ENCODE assay signal across 8 cellular contexts in the genomic region with DNA sequence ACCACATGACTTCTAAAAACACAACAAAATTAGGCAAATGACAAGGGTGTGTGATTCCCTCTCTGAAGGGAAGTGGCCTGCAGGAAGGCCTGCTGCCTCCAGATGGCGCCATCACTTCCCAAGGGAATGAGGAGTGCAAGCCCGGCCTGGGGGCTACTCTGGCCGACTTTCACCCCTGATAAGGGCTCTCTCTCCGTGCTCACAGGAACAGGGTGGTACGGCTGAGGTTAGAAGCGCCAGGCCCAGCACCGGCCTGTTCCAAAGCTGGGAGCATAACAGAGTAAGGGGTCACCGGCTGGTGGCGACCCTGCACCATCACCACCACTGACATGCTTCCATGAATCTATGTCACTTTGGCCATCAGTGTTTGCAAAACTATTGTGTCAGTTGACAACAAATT. TPM values are rescaled to one million over a fixed set of nuclear protein-coding genes. Genes with fewer than 3 reads are reported as not detected.
DNase-seq lines count a peak whose midpoint lies in the region; ATAC-seq and TF ChIP-seq lines count a peak whose summit lies in the region.

No MANE protein-coding gene starts in this region.

- ATAC-seq in heart left ventricle = peak in 1 of 4 donors; percentile 49
- ATAC-seq in GM19455 (IDR thresholded peaks at IDR 0.05; ENCODE audit: unreplicated experiment) = no peak
- no peak for ATAC-seq in GM18907 (IDR thresholded peaks at IDR 0.05; ENCODE audit: unreplicated experiment)

- TF ChIP-seq CTCF in HEK293 (tag by site-specific recombination; IDR thresholded peaks at IDR 0.05) = peak; percentile 58
- peak; percentile 89 for TF ChIP-seq CTCF in WERI-Rb-1 (IDR thresholded peaks at IDR 0.05; ENCODE audit: low read depth, low read length)
- peak; percentile 37 to 70 (median 56) for TF ChIP-seq CTCF in heart left ventricle (IDR thresholded peaks at IDR 0.05)
- TF ChIP-seq CTCF in smooth muscle cell (IDR thresholded peaks at IDR 0.05; ENCODE audit: borderline replicate concordance, insufficient read depth, poor library complexity, severe bottlenecking) = peak; percentile 90

- H3K4me3 Mint-ChIP-seq in activated T-helper 1 cell treated with anti-CD3 and anti-CD28 coated beads, Interleukin-12 subunit alpha, Interleukin-12 subunit beta, Interleukin-2, Interleukin-4 antibody, amounts not matched to agents 30 ng/mL and 10 ng/mL and 1 ng/mL, durations not matched to agents 14 hours and 24 hours and 36 hours = no peak overlapping the region

- no peaks in the 10 kb centered on the region for H4K20me1 ChIP-seq in smooth muscle cell (ENCODE audit: low read depth)

- H3K27me3 ChIP-seq in WERI-Rb-1 (ENCODE audit: insufficient read depth, low read depth, severe bottlenecking) (no peaks in the 10 kb centered on the region), heart left ventricle (no peaks in the 10 kb centered on the region), smooth muscle cell (ENCODE audit: low read depth) (no peaks in the 10 kb centered on the region)

- intact Hi-C loops in heart left ventricle (cut with DNase I) = loop anchor here in 1 of 10 donors (10.0 kb wide), 1 partner anchor 94 kb away; no protein-coding TSS in a partner anchor
- intact Hi-C loops in activated T-helper 1 cell treated with anti-CD3 and anti-CD28 coated beads, Interleukin-12 subunit alpha, Interleukin-12 subunit beta, Interleukin-2, Interleukin-4 antibody, amounts not matched to agents 30 ng/mL and 10 ng/mL and 1 ng/mL, durations not matched to agents 14 hours and 24 hours and 36 hours (cut with micrococcal nuclease) = no loop called here

- H3K4me3 ChIP-seq in HEK293 (ENCODE audit: low read depth, low read length) = no peak overlapping the region
- 0 out of 2 replicates have a peak overlapping the region, but pooled peaks have one; percentile 14 for H3K4me3 ChIP-seq in WERI-Rb-1 (ENCODE audit: low read depth, low read length)
- H3K4me3 ChIP-seq in heart left ventricle = no peak overlapping the region
- H3K4me3 ChIP-seq in smooth muscle cell = no peak overlapping the region

- no peak overlapping the region for H3K4me2 ChIP-seq in smooth muscle cell

- H3K27ac ChIP-seq in HEK293 (ENCODE audit: extremely low read depth, low read depth, low read length) = no peak overlapping the region
- H3K27ac ChIP-seq in WERI-Rb-1 = peak overlapping the region; percentile 90
- no peak overlapping the region for H3K27ac ChIP-seq in heart left ventricle
- H3K27ac ChIP-seq in smooth muscle cell (ENCODE audit: low read depth) = no peak overlapping the region

- CTCF ChIA-PET in HEK293 (lab: Yijun Ruan, JAX) = interaction anchor here (0.7 to 3.1 kb wide), 19 partner anchors 8 to 337 kb away, joined by 3 to 19 read pairs (median 4); no protein-coding TSS in a partner anchor

- no peaks in the 10 kb centered on the region for H3K79me2 ChIP-seq in smooth muscle cell (ENCODE audit: low read depth)

- H3K36me3 Mint-ChIP-seq in activated T-helper 1 cell treated with anti-CD3 and anti-CD28 coated beads, Interleukin-12 subunit alpha, Interleukin-12 subunit beta, Interleukin-2, Interleukin-4 antibody, amounts not matched to agents 30 ng/mL and 10 ng/mL and 1 ng/mL, durations not matched to agents 14 hours and 24 hours and 36 hours (ENCODE audit: low read depth) = no peaks in the 10 kb centered on the region

- H2AFZ ChIP-seq in smooth muscle cell (ENCODE audit: low read depth) = no peak overlapping the region

- no peaks in the 10 kb centered on the region for H3F3A ChIP-seq in smooth muscle cell (ENCODE audit: low read depth)

- DNase-seq in DMS53 treated with DMSO at 0.1 percent for 48 hours (lab: John Stamatoyannopoulos, UW; ENCODE audit: unreplicated experiment) (peak; percentile 4), WERI-Rb-1 (peak; percentile 76), heart left ventricle (no peak), smooth muscle cell (lab: John Stamatoyannopoulos, UW; ENCODE audit: unreplicated experiment) (peak; percentile 5)
- no peak for DNase-seq in activated T-helper 1 cell treated with anti-CD3 and anti-CD28 coated beads, Interleukin-12 subunit alpha, Interleukin-12 subunit beta, Interleukin-2, Interleukin-4 antibody, amounts not matched to agents 30 ng/mL and 10 ng/mL and 1 ng/mL, durations not matched to agents 14 hours and 24 hours and 36 hours (ENCODE audit: low spot score)

- POLR2A ChIA-PET in HEK293 (lab: Yijun Ruan, JAX) = interaction anchor here (1.5 kb wide), 1 partner anchor 23 kb away, joined by 6 read pairs; the partner anchor contains the start of gene ZNF488

- 53 to 62% (median 58%) methylated on average over 9 of the region's 9 CpGs for WGBS in heart left ventricle, 4 donors
- WGBS in smooth muscle cell (ENCODE audit: low lambda C conversion rate) = 49% methylated on average over 9 of the region's 9 CpGs

- H3K9ac ChIP-seq in smooth muscle cell (ENCODE audit: low read depth) = no peak overlapping the region

- H3K27ac Mint-ChIP-seq in activated T-helper 1 cell treated with anti-CD3 and anti-CD28 coated beads, Interleukin-12 subunit alpha, Interleukin-12 subunit beta, Interleukin-2, Interleukin-4 antibody, amounts not matched to agents 30 ng/mL and 10 ng/mL and 1 ng/mL, durations not matched to agents 14 hours and 24 hours and 36 hours = no peak overlapping the region

- H3K9me3 Mint-ChIP-seq in activated T-helper 1 cell treated with anti-CD3 and anti-CD28 coated beads, Interleukin-12 subunit alpha, Interleukin-12 subunit beta, Interleukin-2, Interleukin-4 antibody, amounts not matched to agents 30 ng/mL and 10 ng/mL and 1 ng/mL, durations not matched to agents 14 hours and 24 hours and 36 hours = no peaks in the 10 kb centered on the region

- no peaks in the 10 kb centered on the region for H3K27me3 Mint-ChIP-seq in activated T-helper 1 cell treated with anti-CD3 and anti-CD28 coated beads, Interleukin-12 subunit alpha, Interleukin-12 subunit beta, Interleukin-2, Interleukin-4 antibody, amounts not matched to agents 30 ng/mL and 10 ng/mL and 1 ng/mL, durations not matched to agents 14 hours and 24 hours and 36 hours (ENCODE audit: insufficient read depth)

- H3K4me1 ChIP-seq in HEK293 (ENCODE audit: control insufficient read depth, insufficient read depth, low read length) (no peaks in the 10 kb centered on the region), heart left ventricle (peaks cover 0 to 13% (median 0%) of the 10 kb centered on the region in 12 donors), smooth muscle cell (ENCODE audit: low read depth) (no peaks in the 10 kb centered on the region)

- no peaks in the 10 kb centered on the region for H3K4me1 Mint-ChIP-seq in activated T-helper 1 cell treated with anti-CD3 and anti-CD28 coated beads, Interleukin-12 subunit alpha, Interleukin-12 subunit beta, Interleukin-2, Interleukin-4 antibody, amounts not matched to agents 30 ng/mL and 10 ng/mL and 1 ng/mL, durations not matched to agents 14 hours and 24 hours and 36 hours (ENCODE audit: low read depth)

- H3K9me3 ChIP-seq in HEK293 (ENCODE audit: control insufficient read depth, insufficient read depth, low read depth, low read length) (no peaks in the 10 kb centered on the region), WERI-Rb-1 (ENCODE audit: severe bottlenecking) (no peaks in the 10 kb centered on the region), heart left ventricle (no peaks in the 10 kb centered on the region), smooth muscle cell (replicated peaks; ENCODE audit: low read depth) (no peaks in the 10 kb centered on the region)

- no peaks in the 10 kb centered on the region for H3K36me3 ChIP-seq in HEK293 (ENCODE audit: control insufficient read depth in 2 of 2, insufficient read depth in 1 of 2, low read length in 2 of 2)
- peaks cover 31% of the 10 kb centered on the region for H3K36me3 ChIP-seq in WERI-Rb-1
- no peaks in the 10 kb centered on the region for H3K36me3 ChIP-seq in heart left ventricle
- H3K36me3 ChIP-seq in smooth muscle cell (ENCODE audit: low read depth) = no peaks in the 10 kb centered on the region

- no peak for TF ChIP-seq POLR2A in heart left ventricle (IDR thresholded peaks at IDR 0.05)

TF ChIP-seq in HEK293, 187 proteins besides CTCF, POLR2A, EP300 and RAD21:
- peak; percentile 11 for TF ChIP-seq ZNF654 (tag by site-specific recombination; IDR thresholded peaks at IDR 0.05; ENCODE audit: low read depth)
- TF ChIP-seq, protein P1, sequence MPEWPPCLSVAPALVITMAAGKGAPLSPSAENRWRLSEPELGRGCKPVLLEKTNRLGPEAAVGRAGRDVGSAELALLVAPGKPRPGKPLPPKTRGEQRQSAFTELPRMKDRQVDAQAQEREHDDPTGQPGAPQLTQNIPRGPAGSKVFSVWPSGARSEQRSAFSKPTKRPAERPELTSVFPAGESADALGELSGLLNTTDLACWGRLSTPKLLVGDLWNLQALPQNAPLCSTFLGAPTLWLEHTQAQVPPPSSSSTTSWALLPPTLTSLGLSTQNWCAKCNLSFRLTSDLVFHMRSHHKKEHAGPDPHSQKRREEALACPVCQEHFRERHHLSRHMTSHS (tag by site-specific recombination; IDR thresholded peaks at IDR 0.05) = no peak

RNA-seq across cellular contexts. Expression of gene RBP3, which starts 13.1 kb away (rescaled TPM):
- total RNA-seq in heart left ventricle (not detected), smooth muscle cell (not detected in 2 replicates)
- polyA plus RNA-seq in heart left ventricle (not detected), smooth muscle cell (not detected in 2 replicates)
- not detected in 2 replicates for total RNA-seq in activated T-helper 1 cell treated with anti-CD3 and anti-CD28 coated beads, Interleukin-12 subunit alpha, Interleukin-12 subunit beta, Interleukin-2, Interleukin-4 antibody, amounts not matched to agents 30 ng/mL and 10 ng/mL and 1 ng/mL, durations not matched to agents 14 hours and 24 hours and 36 hours

RNA-seq across cellular contexts. Expression of gene ZNF488, which starts 22.8 kb away (rescaled TPM):
- total RNA-seq in heart left ventricle = under 1 TPM in 4 of 9 donors, not detected in 5; 0.06 to 0.25 (median 0.11) TPM
- polyA plus RNA-seq in heart left ventricle = under 1 TPM in 1 of 2 donors, not detected in 1; 0.07 TPM
- total RNA-seq in smooth muscle cell = 0.31 and 1.1 TPM in 2 replicates
- 3.1 TPM in 1 of 2 replicates, not detected in the other for polyA plus RNA-seq in smooth muscle cell
- total RNA-seq in activated T-helper 1 cell treated with anti-CD3 and anti-CD28 coated beads, Interleukin-12 subunit alpha, Interleukin-12 subunit beta, Interleukin-2, Interleukin-4 antibody, amounts not matched to agents 30 ng/mL and 10 ng/mL and 1 ng/mL, durations not matched to agents 14 hours and 24 hours and 36 hours = not detected in 2 replicates

RNA-seq across cellular contexts. Expression of gene GDF2, which starts 39.0 kb away (rescaled TPM):
- total RNA-seq in heart left ventricle = not detected
- not detected for polyA plus RNA-seq in heart left ventricle
- total RNA-seq in smooth muscle cell = not detected in 2 replicates
- 1.3 TPM in 1 of 2 replicates, not detected in the other for polyA plus RNA-seq in smooth muscle cell
- total RNA-seq in activated T-helper 1 cell treated with anti-CD3 and anti-CD28 coated beads, Interleukin-12 subunit alpha, Interleukin-12 subunit beta, Interleukin-2, Interleukin-4 antibody, amounts not matched to agents 30 ng/mL and 10 ng/mL and 1 ng/mL, durations not matched to agents 14 hours and 24 hours and 36 hours = not detected in 2 replicates

Comparison
In these comparisons a context has a peak if more than half of its experiments do, and no peak if none do; other contexts are left out.
1. DNase-seq: peak in DMS53 treated with DMSO at 0.1 percent for 48 hours (single experiment), WERI-Rb-1 (single experiment) and smooth muscle cell (single experiment); none in heart left ventricle (0 of 5) and activated T-helper 1 cell treated with anti-CD3 and anti-CD28 coated beads, Interleukin-12 subunit alpha, Interleukin-12 subunit beta, Interleukin-2, Interleukin-4 antibody, amounts not matched to agents 30 ng/mL and 10 ng/mL and 1 ng/mL, durations not matched to agents 14 hours and 24 hours and 36 hours (single experiment).
2. Peak in every context shown above with its lines, with median percentiles within 50 percentile points of each other: CTCF ChIP-seq.